ENCODE assay signal across 1 cellular context in genomic region chr7:71885487-71885886, GRCh38.
TF ChIP-seq lines count a peak whose summit lies in the region.

No MANE protein-coding gene starts in this region.

TF ChIP-seq in IMR-90, 13 proteins besides CTCF, POLR2A, EP300 and RAD21:
- TF ChIP-seq USF2 (IDR thresholded peaks at IDR 0.05; ENCODE audit: low read depth, low read length) = no peak
- TF ChIP-seq, protein P1, sequence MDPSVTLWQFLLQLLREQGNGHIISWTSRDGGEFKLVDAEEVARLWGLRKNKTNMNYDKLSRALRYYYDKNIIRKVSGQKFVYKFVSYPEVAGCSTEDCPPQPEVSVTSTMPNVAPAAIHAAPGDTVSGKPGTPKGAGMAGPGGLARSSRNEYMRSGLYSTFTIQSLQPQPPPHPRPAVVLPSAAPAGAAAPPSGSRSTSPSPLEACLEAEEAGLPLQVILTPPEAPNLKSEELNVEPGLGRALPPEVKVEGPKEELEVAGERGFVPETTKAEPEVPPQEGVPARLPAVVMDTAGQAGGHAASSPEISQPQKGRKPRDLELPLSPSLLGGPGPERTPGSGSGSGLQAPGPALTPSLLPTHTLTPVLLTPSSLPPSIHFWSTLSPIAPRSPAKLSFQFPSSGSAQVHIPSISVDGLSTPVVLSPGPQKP (IDR thresholded peaks at IDR 0.05; ENCODE audit: borderline replicate concordance, low read depth, low read length) = no peak
- no peak for TF ChIP-seq CEBPB (IDR thresholded peaks at IDR 0.05; ENCODE audit: low read depth, low read length)
- TF ChIP-seq MAFK (IDR thresholded peaks at IDR 0.05; ENCODE audit: low read depth, low read length) = 0 out of 2 replicates have a peak, but pooled peaks have one; percentile 20
TF ChIP-seq in IMR-90: peak in this region for 1.
